In genomic region chr20:11379257-11380011, GRCh38 we compare ENCODE assay signal across 15 cellular contexts.
DNase-seq lines count a peak whose midpoint lies in the region; ATAC-seq, FAIRE-seq and TF ChIP-seq lines count a peak whose summit lies in the region.
"Had no signal": no experiment of that assay in that cellular context is flagged by ENCODE, and none has a peak within 500 bp of the region (broad histone marks: within the 10 kb centered on the region; RNA-seq: fewer than 3 reads in every experiment).

No MANE protein-coding gene starts in this region.

- no peak overlapping the region for H2AK5ac ChIP-seq in H1 (ENCODE audit: low read depth, low read length)

- H3K79me2 ChIP-seq in H1 (ENCODE audit: control insufficient read depth in 1 of 2, insufficient read depth in 2 of 2, low read length in 2 of 2), result no peaks in the 10 kb centered on the region

- H3K4ac ChIP-seq in H1 (replicated peaks; ENCODE audit: insufficient read length, low read depth, low read length), result no peak overlapping the region

- no peak overlapping the region for H3K14ac ChIP-seq in H1 (ENCODE audit: insufficient read length)

- peaks cover 21% of the 10 kb centered on the region for H3K9me3 Mint-ChIP-seq in progenitor cell of endocrine pancreas (ENCODE audit: low read depth)

- CTCF ChIA-PET in H1 (lab: Charles Lee; ENCODE audit: partially characterized antibody), result interaction anchor here (0.6 to 1.1 kb wide), 2 partner anchors 9 to 1893 kb away, joined by 3 to 5 read pairs; no protein-coding TSS in a partner anchor

- peak overlapping the region; percentile 52 for H3K4me3 Mint-ChIP-seq in progenitor cell of endocrine pancreas (ENCODE audit: low read depth)
- H3K4me3 Mint-ChIP-seq: activated CD4-positive, alpha-beta T cell treated with anti-CD3 and anti-CD28 coated beads, Interleukin-2, amount 10 ng/mL, durations not matched to agents 7 days and 5 days; natural killer cell treated with Interleukin-12 subunit alpha and Interleukin-12 subunit beta and Interleukin-15 and Interleukin-18, amount 100 ng/mL, for 72 hours had no signal

- H3K27me3 ChIP-seq in H1 (replicated peaks in 1 of 4; ENCODE audit: control insufficient read depth in 3 of 4, extremely low read depth in 1 of 4, insufficient read depth in 3 of 4, low read length in 3 of 4), result no peaks in the 10 kb centered on the region
- no peaks in the 10 kb centered on the region for H3K27me3 ChIP-seq in transverse colon

- peak overlapping the region; percentile 5 for H3K56ac ChIP-seq in H1 (replicated peaks; ENCODE audit: insufficient read length, low read depth, low read length)

- H3K9ac ChIP-seq in H1 (replicated peaks in 1 of 4; ENCODE audit: extremely low read depth in 1 of 4, low read depth in 3 of 4, low read length in 3 of 4), result peak overlapping the region in 2 of 4 experiments; percentile 25 to 30; a peak in 3 of 7 replicates

- peak overlapping the region; percentile 95 for H4K91ac ChIP-seq in H1 (replicated peaks; ENCODE audit: insufficient read length, low read length)

- TF ChIP-seq CTCF in H1 (IDR thresholded peaks at IDR 0.05; ENCODE audit: control extremely low read depth in 1 of 3, insufficient read depth in 1 of 3, low read depth in 1 of 3, low read length in 3 of 3) (no peak), progenitor cell of endocrine pancreas (IDR thresholded peaks at IDR 0.05; ENCODE audit: unreplicated experiment) (no peak), transverse colon (IDR thresholded peaks at IDR 0.05) (no peak)

- no peaks in the 10 kb centered on the region for H3K27me3 Mint-ChIP-seq in progenitor cell of endocrine pancreas
- H3K27me3 Mint-ChIP-seq: activated CD4-positive, alpha-beta T cell treated with anti-CD3 and anti-CD28 coated beads, Interleukin-2, amount 10 ng/mL, durations not matched to agents 7 days and 5 days; natural killer cell treated with Interleukin-12 subunit alpha and Interleukin-12 subunit beta and Interleukin-15 and Interleukin-18, amount 100 ng/mL, for 72 hours had no signal

- peak overlapping the region; percentile 100 for H2AFZ ChIP-seq in H1 (ENCODE audit: low read length)

- H3K18ac ChIP-seq in H1 (ENCODE audit: extremely low read depth, low read length), result peak overlapping the region; percentile 96

- WGBS in H1 (ENCODE audit: extremely low coverage in 1 of 2, insufficient coverage in 1 of 2, insufficient read length in 1 of 2, insufficient replicate concordance in 2 of 2, low coverage in 1 of 2, low lambda C conversion rate in 2 of 2, missing lambda C conversion rate in 1 of 2), 2 experiments, result 51% methylated on average over 16 of the region's 16 CpGs; no CpG with 5 or more reads in 1 of the 2 experiments
- WGBS in transverse colon (ENCODE audit: low coverage in 1 of 2), 2 donors, result 74 to 90% methylated on average over 3 to 14 of the region's 16 CpGs

- peaks cover 5 to 18% (median 9%) of the 10 kb centered on the region in 4 experiments for H3K4me1 ChIP-seq in H1 (replicated peaks in 1 of 4; ENCODE audit: control insufficient read depth in 3 of 4, insufficient read depth in 4 of 4, low read length in 3 of 4)
- H3K4me1 ChIP-seq in transverse colon, result peaks cover 0 to 14% (median 3%) of the 10 kb centered on the region in 4 donors
- H3K4me1 ChIP-seq: heart left ventricle, stomach had no signal

- peak overlapping the region; percentile 34 for H4K5ac ChIP-seq in H1 (ENCODE audit: insufficient read length, low read depth, low read length)

- H4K20me1 ChIP-seq in H1 (replicated peaks in 1 of 2; ENCODE audit: control insufficient read depth in 1 of 2, insufficient read depth in 2 of 2, low read length in 2 of 2), result no peaks in the 10 kb centered on the region

- H4K8ac ChIP-seq in H1 (ENCODE audit: extremely low read depth, insufficient read depth, low read length), result peak overlapping the region; percentile 63; the same call in 1 of the 2 replicates

- H3K27ac ChIP-seq in H1 (ENCODE audit: low read depth, low read length) (peak overlapping the region; percentile 65), transverse colon (no peak overlapping the region)
- H3K27ac ChIP-seq: heart left ventricle, stomach had no signal

- H3K79me1 ChIP-seq in H1 (ENCODE audit: low read depth, low read length), result no peaks in the 10 kb centered on the region

- no peak overlapping the region for H2BK15ac ChIP-seq in H1 (ENCODE audit: low read length)

- no peak overlapping the region for H3K23ac ChIP-seq in H1 (ENCODE audit: insufficient read length)

- H2BK20ac ChIP-seq in H1 (ENCODE audit: low read length), result peak overlapping the region; percentile 97

- H2BK12ac ChIP-seq in H1 (ENCODE audit: low read depth, low read length), result peak overlapping the region; percentile 99

- peak overlapping the region; percentile 50 for H3K27ac Mint-ChIP-seq in progenitor cell of endocrine pancreas
- H3K27ac Mint-ChIP-seq: activated CD4-positive, alpha-beta T cell treated with anti-CD3 and anti-CD28 coated beads, Interleukin-2, amount 10 ng/mL, durations not matched to agents 7 days and 5 days; activated naive CD4-positive, alpha-beta T cell treated with anti-CD3 and anti-CD28 coated beads, Interleukin-2, amount 50 U/mL, for 72 hours; natural killer cell treated with Interleukin-12 subunit alpha and Interleukin-12 subunit beta and Interleukin-15 and Interleukin-18, amount 100 ng/mL, for 72 hours had no signal

- no peak for FAIRE-seq in H1 (lab: Jason Lieb, UNC)
- FAIRE-seq: RCC 7860 had no signal

- peaks cover 3% of the 10 kb centered on the region for H3K36me3 Mint-ChIP-seq in progenitor cell of endocrine pancreas (ENCODE audit: insufficient read depth)
- H3K36me3 Mint-ChIP-seq: natural killer cell treated with Interleukin-12 subunit alpha and Interleukin-12 subunit beta and Interleukin-15 and Interleukin-18, amount 100 ng/mL, for 72 hours had no signal

- H3K4me3 ChIP-seq in H1 (ENCODE audit: extremely low read depth in 1 of 4, insufficient read depth in 2 of 4, low read depth in 3 of 4, low read length in 4 of 4) (peak overlapping the region in 3 of 4 experiments; percentile 0 to 49 (median 14); a peak in 5 of 8 replicates), transverse colon (no peak overlapping the region)
- H3K4me3 ChIP-seq: heart left ventricle, stomach had no signal

- peaks cover 0 to 3% of the 10 kb centered on the region in 2 experiments; a peak in 2 of 4 replicates for H3K9me3 ChIP-seq in H1 (ENCODE audit: insufficient read depth in 2 of 2, low read depth in 1 of 2, low read length in 1 of 2)
- no peaks in the 10 kb centered on the region for H3K9me3 ChIP-seq in transverse colon
- H3K9me3 ChIP-seq: stomach had no signal

- peak; percentile 15 to 39; a peak in 2 of 4 replicates for TF ChIP-seq RAD21 in H1 (IDR thresholded peaks at IDR 0.05 in 1 of 2, conservative IDR thresholded peaks at IDR 0.05 in 1 of 2; ENCODE audit: low read depth in 2 of 2, low read length in 2 of 2)

- peak; percentile 11 for ATAC-seq in HG02798 (IDR thresholded peaks at IDR 0.05; ENCODE audit: poor library complexity, unreplicated experiment)
- ATAC-seq in activated CD4-positive, CD25-positive, alpha-beta regulatory T cell treated with anti-CD3 and anti-CD28 coated beads, Interleukin-2, amount 50 U/mL, for 24 hours, result no peak
- ATAC-seq: activated naive CD4-positive, alpha-beta T cell treated with anti-CD3 and anti-CD28 coated beads, Interleukin-2, amount 50 U/mL, for 72 hours; heart left ventricle had no signal

- DNase-seq in NCI-H345 (lab: John Stamatoyannopoulos, UW), result peak; percentile 85
- peak; percentile 73 to 80 for DNase-seq in H1 (ENCODE audit: low read depth in 1 of 2, low spot score in 2 of 2)
- DNase-seq in progenitor cell of endocrine pancreas (ENCODE audit: low spot score, unreplicated experiment), result peak; percentile 20
- DNase-seq in UCSD-AML1 (lab: John Stamatoyannopoulos, UW; ENCODE audit: unreplicated experiment), result no peak
- DNase-seq in transverse colon, result no peak
- DNase-seq in NCI-H226, result no peak
- DNase-seq: activated CD4-positive, alpha-beta T cell treated with anti-CD3 and anti-CD28 coated beads, Interleukin-2, amount 10 ng/mL, durations not matched to agents 7 days and 5 days; Calu3; stomach had no signal

- TF ChIP-seq EP300 in H1 (IDR thresholded peaks at IDR 0.05; ENCODE audit: borderline replicate concordance in 1 of 2, low read depth in 2 of 2, low read length in 2 of 2) (peak in 1 of 2 experiments; percentile 84; a peak in 1 of 3 replicates), transverse colon (IDR thresholded peaks at IDR 0.05; ENCODE audit: low read depth) (no peak)

- H2BK5ac ChIP-seq in H1 (ENCODE audit: low read depth, low read length), result peak overlapping the region; percentile 93

- POLR2A ChIA-PET in H1 (lab: Charles Lee; ENCODE audit: partially characterized antibody), result interaction anchor here (0.7 kb wide), 1 partner anchor 12 kb away, joined by 3 read pairs; no protein-coding TSS in a partner anchor

- intact Hi-C loops in transverse colon (cut with DNase I; ENCODE audit: low total_unique reads), result no loop called here

- H2BK120ac ChIP-seq in H1 (replicated peaks; ENCODE audit: low read depth, low read length), result peak overlapping the region; percentile 91

- in situ Hi-C loops in transverse colon (cut with MboI; ENCODE audit: low pct_ligation_motif_present in 1 of 4, low pct_unique_long_range_greater_than_20kb in 1 of 4, low sequenced_read_pairs in 3 of 4), result no loop called here

- peaks cover 2% of the 10 kb centered on the region; the same call in 1 of the 2 replicates for H3K23me2 ChIP-seq in H1 (ENCODE audit: low read depth, low read length)

- no peaks in the 10 kb centered on the region; a peak in 2 of 8 replicates for H3K36me3 ChIP-seq in H1 (ENCODE audit: control insufficient read depth in 2 of 4, insufficient read depth in 4 of 4, low read length in 3 of 4)
- no peaks in the 10 kb centered on the region for H3K36me3 ChIP-seq in transverse colon
- H3K36me3 ChIP-seq: heart left ventricle, stomach had no signal

- TF ChIP-seq POLR2A in H1 (IDR thresholded peaks at IDR 0.05; ENCODE audit: control extremely low read depth in 1 of 2, low read depth in 2 of 2, low read length in 2 of 2) (no peak), transverse colon (IDR thresholded peaks at IDR 0.05) (no peak)

- H3K4me2 ChIP-seq in H1 (ENCODE audit: insufficient read depth in 1 of 2, low read depth in 2 of 2, low read length in 2 of 2), result peak overlapping the region; percentile 61 to 67

- H3K4me1 Mint-ChIP-seq in progenitor cell of endocrine pancreas (ENCODE audit: low read depth), result peaks cover 8% of the 10 kb centered on the region
- H3K4me1 Mint-ChIP-seq: activated CD4-positive, alpha-beta T cell treated with anti-CD3 and anti-CD28 coated beads, Interleukin-2, amount 10 ng/mL, durations not matched to agents 7 days and 5 days had no signal

TF ChIP-seq in H1, 55 proteins besides CTCF, POLR2A, EP300 and RAD21 (continues in another document):
- peak; percentile 65; the same call in 1 of the 2 replicates for TF ChIP-seq KDM1A (IDR thresholded peaks at IDR 0.05; ENCODE audit: borderline replicate concordance, low read length)
- no peak for TF ChIP-seq KDM4A (IDR thresholded peaks at IDR 0.05; ENCODE audit: low read depth, low read length, severe bottlenecking)
- peak; percentile 71 to 93; a peak in 3 of 4 replicates for TF ChIP-seq HDAC2 (IDR thresholded peaks at IDR 0.05; ENCODE audit: borderline replicate concordance in 1 of 2, low read depth in 2 of 2, low read length in 2 of 2)
- peak; percentile 92 for TF ChIP-seq NANOG (IDR thresholded peaks at IDR 0.05; ENCODE audit: insufficient read depth, low read depth, low read length, poor library complexity, severe bottlenecking)
- TF ChIP-seq BACH1 (IDR thresholded peaks at IDR 0.05; ENCODE audit: low read length), result peak; percentile 21; the same call in 1 of the 2 replicates

Comparison
In these comparisons a context has a peak if more than half of its experiments do, and no peak if none do; other contexts are left out.
1. DNase-seq: peak in NCI-H345 (single experiment), H1 (2 of 2) and progenitor cell of endocrine pancreas (single experiment); none in UCSD-AML1 (single experiment), transverse colon (single experiment) and NCI-H226 (single experiment).
2. H3K4me3 ChIP-seq: peak in H1 (3 of 4); none in transverse colon (0 of 4).